Comparison of ENCODE assay signal across 8 cellular contexts in genomic region chr6:30066577-30067459, GRCh38. TPM values are rescaled to one million over a fixed set of nuclear protein-coding genes. Genes with fewer than 3 reads are reported as not detected.
DNase-seq lines count a peak whose midpoint lies in the region; ATAC-seq, FAIRE-seq and TF ChIP-seq lines count a peak whose summit lies in the region.

A gene with protein sequence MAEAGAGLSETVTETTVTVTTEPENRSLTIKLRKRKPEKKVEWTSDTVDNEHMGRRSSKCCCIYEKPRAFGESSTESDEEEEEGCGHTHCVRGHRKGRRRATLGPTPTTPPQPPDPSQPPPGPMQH (plus strand): TSS chr6:30067198. CDS start chr6:30067411, 213 bp downstream.

- DNase-seq in BE2C = peak; percentile 97
- DNase-seq in GM19240 (ENCODE audit: insufficient read length, low spot score) = peak; percentile 96
- DNase-seq in NCI-H526 (lab: John Stamatoyannopoulos, UW) = peak; percentile 98 to 99
- DNase-seq in activated CD4-positive, alpha-beta T cell treated with anti-CD3 and anti-CD28 coated beads for 48 hours = peak; percentile 99
- DNase-seq in kidney glomerular epithelial cell (lab: John Stamatoyannopoulos, UW) = peak; percentile 98
- peak; percentile 95 to 97 for DNase-seq in stimulated activated CD4-positive, alpha-beta T cell treated with anti-CD3 and anti-CD28 coated beads, Interleukin-1b, Interleukin-23, amount 100 ng/mL, for 1 hour (ENCODE audit: low read depth in 2 of 2)

- H3K4me1 ChIP-seq in BE2C = peaks cover 3% of the 10 kb centered on the region; the same call in 1 of the 2 replicates

- peaks cover 8% of the 10 kb centered on the region for H3K27me3 ChIP-seq in BE2C

- no peaks in the 10 kb centered on the region; the same call in none of the 2 replicates for H3K36me3 ChIP-seq in BE2C

- no peaks in the 10 kb centered on the region; the same call in 1 of the 2 replicates for H3K9me3 ChIP-seq in BE2C

- ATAC-seq in HG03460 (IDR thresholded peaks at IDR 0.05; ENCODE audit: unreplicated experiment) = peak; percentile 96

- no peak for TF ChIP-seq CTCF in BE2C (IDR thresholded peaks at IDR 0.05; ENCODE audit: low read depth, low read length)

- H3K4me3 ChIP-seq in BE2C (ENCODE audit: low read depth, low read length) = peak within 1 kb of the TSS; percentile 81

- FAIRE-seq in colon (lab: Jason Lieb, UNC) = peak; percentile 80

RNA-seq across cellular contexts. Expression of the gene that starts here (rescaled TPM):
- polyA plus RNA-seq in BE2C (2012; ENCODE audit: insufficient read depth, insufficient read length, low read depth) = 84.4 TPM

Comparison
In these comparisons a context has a peak if more than half of its experiments do, and no peak if none do; other contexts are left out.
1. Peak in every context shown above with its lines: DNase-seq, ATAC-seq and H3K4me3 ChIP-seq.